ENCODE assay signal across 8 cellular contexts in genomic region chr3:3178498-3179328, GRCh38. TPM values are rescaled to one million over a fixed set of nuclear protein-coding genes. Genes with fewer than 3 reads are reported as not detected.
A peak's percentile ranks its signal among the peaks of the same experiment; 100 is the strongest.
DNase-seq lines count a peak whose midpoint lies in the region; ATAC-seq and TF ChIP-seq lines count a peak whose summit lies in the region.

No MANE protein-coding gene starts in this region.

- TF ChIP-seq POLR2A in IMR-90 (IDR thresholded peaks at IDR 0.05; ENCODE audit: low read depth, low read length), result no peak

- no peaks in the 10 kb centered on the region for H3K9me3 Mint-ChIP-seq in nephron

- peak; percentile 0 for ATAC-seq in GM19035 (IDR thresholded peaks at IDR 0.05; ENCODE audit: unreplicated experiment)
- no peak for ATAC-seq in IMR-90 (ENCODE audit: low read depth)

- peak overlapping the region; percentile 64 for H3K4me3 ChIP-seq in IMR-90 (ENCODE audit: insufficient read depth, low read depth, low read length)
- H3K4me3 ChIP-seq in colonic mucosa, result peak overlapping the region; percentile 96

- peak overlapping the region; percentile 89 to 97 (median 93) for H3K4me3 Mint-ChIP-seq in nephron

- no peak for TF ChIP-seq RAD21 in IMR-90 (IDR thresholded peaks at IDR 0.05; ENCODE audit: low read length)

- H3K36me3 Mint-ChIP-seq in nephron (ENCODE audit: low read depth), result peaks cover 12% of the 10 kb centered on the region

- BruUV-seq in IMR-90 (replicated peaks; lab: Mats Ljungman, UMichigan), result TSS peak; percentile 58

- H3K9me1 ChIP-seq in IMR-90 (ENCODE audit: insufficient read depth, low read length), result no peaks in the 10 kb centered on the region

- H3K27ac ChIP-seq in IMR-90 (ENCODE audit: insufficient read depth, low read length), result no peak overlapping the region; the same call in 1 of the 2 replicates
- peak overlapping the region; percentile 50 for H3K27ac ChIP-seq in colonic mucosa

- no peak overlapping the region for H2BK20ac ChIP-seq in IMR-90 (ENCODE audit: low read depth, low read length)

- H3K4ac ChIP-seq in IMR-90 (ENCODE audit: low read depth, low read length), result peak overlapping the region; percentile 79

- in situ Hi-C loops in IMR-90 (cut with MboI; ENCODE audit: low sequenced_read_pairs), result no loop called here

- H3K9ac ChIP-seq in IMR-90 (ENCODE audit: low read depth, low read length), result peak overlapping the region; percentile 43
- peak overlapping the region; percentile 83 to 96 for H3K9ac ChIP-seq in colonic mucosa (ENCODE audit: low read depth in 2 of 2, low read length in 2 of 2)

- POLR2A ChIA-PET in IMR-90 (lab: Charles Lee; ENCODE audit: unreplicated experiment), result no interaction called here

- TF ChIP-seq CTCF in IMR-90 (conservative IDR thresholded peaks at IDR 0.05; ENCODE audit: low read depth, low read length) (no peak), colonic mucosa (IDR thresholded peaks at IDR 0.05) (no peak), nephron (IDR thresholded peaks at IDR 0.05; ENCODE audit: unreplicated experiment in 3 of 3) (no peak)

- DNase-seq in IMR-90, result no peak
- no peak for DNase-seq in colonic mucosa
- DNase-seq in NK-92 treated with Interleukin-12 subunit alpha and Interleukin-12 subunit beta, amount 100 ng/mL, for 24 hours (lab: John Stamatoyannopoulos, UW), result no peak
- no peak for DNase-seq in NCI-H526 treated with DMSO at 0.1 percent for 48 hours (lab: John Stamatoyannopoulos, UW)
- no peak for DNase-seq in AG08395 (ENCODE audit: low spot score)
- DNase-seq in globus pallidus (ENCODE audit: low spot score), result no peak

- no peak overlapping the region for H2AK5ac ChIP-seq in IMR-90 (ENCODE audit: low read depth, low read length)

- H3K4me1 ChIP-seq in IMR-90 (ENCODE audit: control insufficient read depth, insufficient read depth, low read length) (no peaks in the 10 kb centered on the region), colonic mucosa (peaks cover 6% of the 10 kb centered on the region)

- peak overlapping the region; percentile 99 for H3K4me2 ChIP-seq in IMR-90 (ENCODE audit: low read depth, low read length)

- intact Hi-C loops in IMR-90 (cut with micrococcal nuclease) (loop anchor here (10.0 kb wide), 1 partner anchor 1194 kb away; no protein-coding TSS in a partner anchor), colonic mucosa (cut with DNase I) (no loop called here)

- no peak overlapping the region for H2BK120ac ChIP-seq in IMR-90 (ENCODE audit: low read depth, low read length)

- peaks cover 4% of the 10 kb centered on the region for H3K36me3 ChIP-seq in IMR-90 (ENCODE audit: control insufficient read depth, insufficient read depth, low read length)
- no peaks in the 10 kb centered on the region for H3K36me3 ChIP-seq in colonic mucosa

- H4K8ac ChIP-seq in IMR-90 (ENCODE audit: low read depth in 2 of 2, low read length in 2 of 2), result peak overlapping the region; percentile 85 to 97

- H3K23ac ChIP-seq in IMR-90 (ENCODE audit: low read depth, low read length), result 0 out of 2 replicates have a peak overlapping the region, but pooled peaks have one; percentile 46

- no peaks in the 10 kb centered on the region for H4K20me1 ChIP-seq in IMR-90 (ENCODE audit: insufficient read depth, low read length)

- no peak overlapping the region; the same call in 1 of the 2 replicates for H4K91ac ChIP-seq in IMR-90 (ENCODE audit: insufficient read depth, low read depth, low read length)

- no peak overlapping the region for H2BK15ac ChIP-seq in IMR-90 (ENCODE audit: low read depth, low read length)

- peak overlapping the region; percentile 59 for H3K56ac ChIP-seq in IMR-90 (ENCODE audit: extremely low read depth, insufficient read depth, low read length)

- H3K9me3 ChIP-seq in IMR-90 (ENCODE audit: control insufficient read depth, insufficient read depth, low read length), result no peaks in the 10 kb centered on the region
- no peaks in the 10 kb centered on the region for H3K9me3 ChIP-seq in colonic mucosa

- peak overlapping the region in 2 of 3 experiments; percentile 60 to 82 for H3K27ac Mint-ChIP-seq in nephron

- WGBS in IMR-90 (ENCODE audit: extremely low coverage in 2 of 2, insufficient read length in 1 of 2), 2 experiments, result no CpG with 5 or more reads among the region's 16 CpGs

- peaks cover 33% of the 10 kb centered on the region for H3K4me1 Mint-ChIP-seq in nephron

- H3K79me1 ChIP-seq in IMR-90 (ENCODE audit: low read depth in 1 of 2, low read length in 2 of 2), result peaks cover 9 to 13% of the 10 kb centered on the region in 2 experiments

- peak overlapping the region; percentile 100 for H2AFZ ChIP-seq in IMR-90 (replicated peaks; ENCODE audit: low read length, poor library complexity)

- no peak overlapping the region for H2BK5ac ChIP-seq in IMR-90 (ENCODE audit: low read depth, low read length, poor library complexity, severe bottlenecking)

- dilution Hi-C loops in IMR-90 (cut with HindIII; ENCODE audit: low sequenced_read_pairs, unreplicated experiment), result no loop called here

- peak overlapping the region; percentile 38 for H2AK9ac ChIP-seq in IMR-90 (replicated peaks; ENCODE audit: low read depth, low read length, poor library complexity)

- H4K5ac ChIP-seq in IMR-90 (ENCODE audit: low read depth, low read length), result peak overlapping the region; percentile 65; the same call in 1 of the 2 replicates

- H3K27me3 Mint-ChIP-seq in nephron (ENCODE audit: low read depth), result no peaks in the 10 kb centered on the region

- H3K27me3 ChIP-seq in IMR-90 (ENCODE audit: control insufficient read depth, insufficient read depth, low read length) (no peaks in the 10 kb centered on the region), colonic mucosa (no peaks in the 10 kb centered on the region)

- peak overlapping the region; percentile 85; the same call in 1 of the 2 replicates for H3K14ac ChIP-seq in IMR-90 (replicated peaks; ENCODE audit: low read depth, low read length)

- CTCF ChIA-PET in IMR-90 (lab: Yijun Ruan, JAX), result interaction anchor here (0.5 to 0.7 kb wide), 3 partner anchors 13 to 114 kb away, joined by 3 to 6 read pairs (median 4); no protein-coding TSS in a partner anchor

- no peak overlapping the region for H3K18ac ChIP-seq in IMR-90 (ENCODE audit: low read depth, low read length)

TF ChIP-seq in IMR-90, 13 proteins besides CTCF, POLR2A, EP300 and RAD21:
- TF ChIP-seq RCOR1 (IDR thresholded peaks at IDR 0.05; ENCODE audit: insufficient replicate concordance, low read length), result no peak
- no peak for TF ChIP-seq CHD1 (IDR thresholded peaks at IDR 0.05; ENCODE audit: low read depth, low read length)
- TF ChIP-seq MAFK (IDR thresholded peaks at IDR 0.05; ENCODE audit: low read depth, low read length), result no peak
- no peak for TF ChIP-seq BHLHE40 (IDR thresholded peaks at IDR 0.05; ENCODE audit: low read depth, low read length)
- TF ChIP-seq RFX5 (IDR thresholded peaks at IDR 0.05; ENCODE audit: low read depth, low read length), result no peak
- no peak for TF ChIP-seq FOS (IDR thresholded peaks at IDR 0.05; ENCODE audit: low read depth, low read length)
- TF ChIP-seq MXI1 (IDR thresholded peaks at IDR 0.05; ENCODE audit: borderline replicate concordance, low read depth, low read length), result no peak
- TF ChIP-seq USF2 (IDR thresholded peaks at IDR 0.05; ENCODE audit: low read depth, low read length), result no peak
- no peak for TF ChIP-seq ELK1 (IDR thresholded peaks at IDR 0.05; ENCODE audit: borderline replicate concordance, low read depth, low read length)

RNA-seq across cellular contexts. Expression of gene CRBN, which starts 0.8 kb away (rescaled TPM):
- 33.9 and 53.9 TPM in 2 replicates for total RNA-seq in IMR-90 (2012; rRNA removed)
- polyA plus RNA-seq in IMR-90 (2012; rRNA removed), result 15.3 and 21.8 TPM in 2 replicates
- polyA plus RNA-seq in IMR-90 (2012; cell fraction: cytosol; rRNA removed), result 4.5 and 10.9 TPM in 2 replicates
- 17.1 and 74.1 TPM in 2 replicates for polyA plus RNA-seq in IMR-90 (2012; cell fraction: nucleus; rRNA removed; ENCODE audit: low replicate concordance)
- 10 to 100 TPM; 30.0 to 47.7 TPM for total RNA-seq in colonic mucosa

RNA-seq across cellular contexts. Expression of gene TRNT1, which starts 52.0 kb away (rescaled TPM):
- 11.8 and 25.0 TPM in 2 replicates for total RNA-seq in IMR-90 (2012; rRNA removed)
- polyA plus RNA-seq in IMR-90 (2012; rRNA removed), result 8.3 and 12.3 TPM in 2 replicates
- 2.2 and 2.3 TPM in 2 replicates for polyA plus RNA-seq in IMR-90 (2012; cell fraction: cytosol; rRNA removed)
- polyA plus RNA-seq in IMR-90 (2012; cell fraction: nucleus; rRNA removed; ENCODE audit: low replicate concordance), result 4.0 and 15.4 TPM in 2 replicates
- 10 to 100 TPM; 15.7 to 26.8 TPM for total RNA-seq in colonic mucosa
